ENCODE assay signal across 29 cellular contexts in genomic region chr20:59158673-59159072, GRCh38. TPM values are rescaled to one million over a fixed set of nuclear protein-coding genes. Genes with fewer than 3 reads are reported as not detected.
DNase-seq lines count a peak whose midpoint lies in the region; ATAC-seq and TF ChIP-seq lines count a peak whose summit lies in the region.
"Had no signal": no experiment of that assay in that cellular context is flagged by ENCODE, and none has a peak within 500 bp of the region (broad histone marks: within the 10 kb centered on the region; RNA-seq: fewer than 3 reads in every experiment).

No MANE protein-coding gene starts in this region.

- no peaks in the 10 kb centered on the region for H3K9me3 ChIP-seq in CD4-positive, CD25-positive, alpha-beta regulatory T cell (ENCODE audit: control insufficient read depth in 2 of 2, low read length in 2 of 2)
- no peaks in the 10 kb centered on the region for H3K9me3 ChIP-seq in endodermal cell (ENCODE audit: control insufficient read depth, low read length)
- H3K9me3 ChIP-seq: ascending aorta, MG63, prostate gland, thoracic aorta had no signal

- intact Hi-C loops in activated CD4-positive, alpha-beta memory T cell treated with anti-CD3 and anti-CD28 coated beads for 36 hours (cut with micrococcal nuclease): loop anchor here (1.0 kb wide), 1 partner anchor 8 kb away; no protein-coding TSS in a partner anchor

- H3K36me3 Mint-ChIP-seq in CD4-positive, CD25-positive, alpha-beta regulatory T cell: peaks cover 28% of the 10 kb centered on the region
- H3K36me3 Mint-ChIP-seq in activated CD4-positive, alpha-beta memory T cell treated with anti-CD3 and anti-CD28 coated beads for 36 hours: peaks cover 5% of the 10 kb centered on the region
- H3K36me3 Mint-ChIP-seq in endodermal cell (ENCODE audit: low read depth): no peaks in the 10 kb centered on the region
- H3K36me3 Mint-ChIP-seq: activated naive CD8-positive, alpha-beta T cell treated with anti-CD3 and anti-CD28 coated beads, Interleukin-2, amount 10 ng/mL, durations not matched to agents 7 days and 5 days had no signal

- H3K9me3 Mint-ChIP-seq in CD4-positive, CD25-positive, alpha-beta regulatory T cell: no peaks in the 10 kb centered on the region
- H3K9me3 Mint-ChIP-seq in activated CD4-positive, alpha-beta memory T cell treated with anti-CD3 and anti-CD28 coated beads for 36 hours: no peaks in the 10 kb centered on the region
- H3K9me3 Mint-ChIP-seq in endodermal cell: no peaks in the 10 kb centered on the region
- H3K9me3 Mint-ChIP-seq: activated naive CD8-positive, alpha-beta T cell treated with anti-CD3 and anti-CD28 coated beads, Interleukin-2, amount 10 ng/mL, durations not matched to agents 7 days and 5 days; stimulated activated naive CD8-positive, alpha-beta T cell treated with anti-CD3 and anti-CD28 coated beads, Interleukin-15, amount 100 ng/mL, for 72 hours had no signal

- H3K36me3 ChIP-seq in CD4-positive, CD25-positive, alpha-beta regulatory T cell (ENCODE audit: control insufficient read depth, insufficient read depth, low read length): no peaks in the 10 kb centered on the region
- no peaks in the 10 kb centered on the region for H3K36me3 ChIP-seq in endodermal cell (ENCODE audit: control insufficient read depth, insufficient read depth, low read length)
- H3K36me3 ChIP-seq: ascending aorta, MG63, prostate gland, thoracic aorta had no signal

- H3K9ac ChIP-seq in endodermal cell (ENCODE audit: extremely low read depth, low read length, poor library complexity, severe bottlenecking): no peak overlapping the region

- no peaks in the 10 kb centered on the region for H3K27me3 Mint-ChIP-seq in CD4-positive, CD25-positive, alpha-beta regulatory T cell
- H3K27me3 Mint-ChIP-seq in activated CD4-positive, alpha-beta memory T cell treated with anti-CD3 and anti-CD28 coated beads for 36 hours: no peaks in the 10 kb centered on the region
- H3K27me3 Mint-ChIP-seq in endodermal cell (ENCODE audit: insufficient read depth): peaks cover 2% of the 10 kb centered on the region
- H3K27me3 Mint-ChIP-seq: stimulated activated naive CD8-positive, alpha-beta T cell treated with anti-CD3 and anti-CD28 coated beads, Interleukin-15, amount 100 ng/mL, for 72 hours had no signal

- no peaks in the 10 kb centered on the region for H3K27me3 ChIP-seq in CD4-positive, CD25-positive, alpha-beta regulatory T cell (ENCODE audit: control insufficient read depth, insufficient read depth, low read length)
- no peaks in the 10 kb centered on the region for H3K27me3 ChIP-seq in endodermal cell (ENCODE audit: control insufficient read depth, insufficient read depth, low read length, poor library complexity, severe bottlenecking)
- H3K27me3 ChIP-seq: ascending aorta had no signal

- peak; percentile 38 for DNase-seq in activated CD8-positive, alpha-beta memory T cell treated with anti-CD3 and anti-CD28 coated beads for 24 hours
- no peak for DNase-seq in activated CD8-positive, alpha-beta memory T cell treated with anti-CD3 and anti-CD28 coated beads, Interleukin-2, amount 50 U/mL, for 4 hours
- no peak for DNase-seq in CD4-positive, CD25-positive, alpha-beta regulatory T cell
- DNase-seq in activated CD4-positive, alpha-beta memory T cell treated with anti-CD3 and anti-CD28 coated beads for 36 hours: no peak
- DNase-seq in endodermal cell (peak; percentile 13), medulla oblongata (ENCODE audit: extremely low spot score) (no peak), COLO829 (ENCODE audit: low spot score) (no peak)
- DNase-seq: activated CD4-positive, CD25-positive, alpha-beta regulatory T cell treated with anti-CD3 and anti-CD28 coated beads, Interleukin-2, amount 50 U/mL, for 72 hours; COR-L47; cortex of kidney; DMS53; foreskin fibroblast; KG1; MG63; NCI-H2081 treated with DMSO at 0.1 percent for 48 hours; NCI-H226; NCI-H748 treated with DMSO at 0.1 percent for 48 hours; occipital lobe; Right ventricle myocardium superior had no signal

- peak overlapping the region; percentile 87 for H3K4me3 ChIP-seq in CD4-positive, CD25-positive, alpha-beta regulatory T cell (ENCODE audit: low read depth, low read length)
- H3K4me3 ChIP-seq in endodermal cell (ENCODE audit: low read length): no peak overlapping the region
- H3K4me3 ChIP-seq: ascending aorta, MG63, prostate gland, thoracic aorta had no signal

- peak overlapping the region; percentile 85 to 99 (median 92) for H3K4me3 Mint-ChIP-seq in CD4-positive, CD25-positive, alpha-beta regulatory T cell
- H3K4me3 Mint-ChIP-seq in activated CD4-positive, alpha-beta memory T cell treated with anti-CD3 and anti-CD28 coated beads for 36 hours: peak overlapping the region; percentile 50
- H3K4me3 Mint-ChIP-seq in endodermal cell: no peak overlapping the region

- peaks cover 98% of the 10 kb centered on the region for H3K4me1 ChIP-seq in CD4-positive, CD25-positive, alpha-beta regulatory T cell (ENCODE audit: control insufficient read depth, insufficient read depth, low read length, poor library complexity, severe bottlenecking)
- H3K4me1 ChIP-seq in endodermal cell (ENCODE audit: control insufficient read depth, insufficient read depth, low read length): no peaks in the 10 kb centered on the region
- H3K4me1 ChIP-seq: prostate gland had no signal

- peak overlapping the region; percentile 99 for H3K27ac ChIP-seq in CD4-positive, CD25-positive, alpha-beta regulatory T cell (ENCODE audit: insufficient read depth, low read length, poor library complexity, severe bottlenecking)
- H3K27ac ChIP-seq in endodermal cell (ENCODE audit: low read depth, low read length): no peak overlapping the region
- H3K27ac ChIP-seq: ascending aorta, prostate gland, thoracic aorta had no signal

- POLR2A ChIA-PET in activated CD4-positive, alpha-beta memory T cell treated with anti-CD3 and anti-CD28 coated beads for 36 hours (lab: Charles Lee): interaction anchor here (0.9 to 1.9 kb wide), 5 partner anchors 11 to 38 kb away, joined by 3 to 9 read pairs (median 7); no protein-coding TSS in a partner anchor

- peak overlapping the region; percentile 70 to 100 (median 98) for H3K27ac Mint-ChIP-seq in CD4-positive, CD25-positive, alpha-beta regulatory T cell
- peak overlapping the region; percentile 75 for H3K27ac Mint-ChIP-seq in activated CD4-positive, alpha-beta memory T cell treated with anti-CD3 and anti-CD28 coated beads for 36 hours
- H3K27ac Mint-ChIP-seq in endodermal cell: no peak overlapping the region

- no peak for TF ChIP-seq CTCF in endodermal cell (conservative IDR thresholded peaks at IDR 0.05)

- no peak for ATAC-seq in CD4-positive, CD25-positive, alpha-beta regulatory T cell (ENCODE audit: low read depth in 2 of 2)
- ATAC-seq in GM18502 (IDR thresholded peaks at IDR 0.05; ENCODE audit: poor library complexity, unreplicated experiment): no peak
- ATAC-seq: SK-N-SH treated with all-trans-retinoic acid at 6 μM for 48 hours had no signal

- CTCF ChIA-PET in activated CD4-positive, alpha-beta memory T cell treated with anti-CD3 and anti-CD28 coated beads for 36 hours (lab: Charles Lee): interaction anchor here (1.1 to 3.4 kb wide), 6 partner anchors 11 to 71 kb away, joined by 3 to 16 read pairs (median 8); no protein-coding TSS in a partner anchor

- WGBS in endodermal cell (ENCODE audit: insufficient coverage in 1 of 2, insufficient read length in 1 of 2), 2 experiments: 84 to 94% methylated on average over 5 to 6 of the region's 6 CpGs

- H3K4me1 Mint-ChIP-seq in CD4-positive, CD25-positive, alpha-beta regulatory T cell: peaks cover 48 to 97% (median 83%) of the 10 kb centered on the region in 4 donors
- H3K4me1 Mint-ChIP-seq in activated CD4-positive, alpha-beta memory T cell treated with anti-CD3 and anti-CD28 coated beads for 36 hours (ENCODE audit: low read depth): peaks cover 93% of the 10 kb centered on the region
- peaks cover 6% of the 10 kb centered on the region for H3K4me1 Mint-ChIP-seq in endodermal cell

RNA-seq across cellular contexts. Expression of gene ZNF831, which starts 4.9 kb away (rescaled TPM):
- 90.3 TPM for total RNA-seq in CD4-positive, CD25-positive, alpha-beta regulatory T cell
- polyA plus RNA-seq in CD4-positive, CD25-positive, alpha-beta regulatory T cell: 10 to 100 TPM; 15.9 to 22.1 (median 17.6) TPM
- total RNA-seq in activated CD4-positive, alpha-beta memory T cell treated with anti-CD3 and anti-CD28 coated beads for 36 hours: 1 to 10 TPM; 7.6 to 9.4 TPM
- not detected for total RNA-seq in endodermal cell
- polyA plus RNA-seq in endodermal cell (2013, experiment 1 of 2): not detected
- not detected for polyA plus RNA-seq in endodermal cell (2013, experiment 2 of 2)
- total RNA-seq: A172, G401 had no signal
- polyA plus RNA-seq: keratinocyte had no signal

Comparison
In these comparisons a context has a peak if more than half of its experiments do, and no peak if none do; other contexts are left out.
1. DNase-seq: peak in activated CD8-positive, alpha-beta memory T cell treated with anti-CD3 and anti-CD28 coated beads for 24 hours (single experiment) and endodermal cell (single experiment); none in activated CD8-positive, alpha-beta memory T cell treated with anti-CD3 and anti-CD28 coated beads, Interleukin-2, amount 50 U/mL, for 4 hours (single experiment), CD4-positive, CD25-positive, alpha-beta regulatory T cell (0 of 3), activated CD4-positive, alpha-beta memory T cell treated with anti-CD3 and anti-CD28 coated beads for 36 hours (single experiment), medulla oblongata (single experiment) and COLO829 (single experiment).
2. RNA of gene ZNF831, which starts 4.9 kb away (total RNA-seq): 90.3 TPM in CD4-positive, CD25-positive, alpha-beta regulatory T cell (single experiment) and 7.6 to 9.4 TPM in activated CD4-positive, alpha-beta memory T cell treated with anti-CD3 and anti-CD28 coated beads for 36 hours; not detected in endodermal cell; every median in the first group is over 4 times any median in the second.